In genomic region chr21:42214081-42214750, GRCh38 we compare ENCODE assay signal across 19 cellular contexts.
"Had no signal": no experiment of that assay in that cellular context is flagged by ENCODE, and none has a peak within 500 bp of the region (broad histone marks: within the 10 kb centered on the region; RNA-seq: fewer than 3 reads in every experiment).

No MANE protein-coding gene starts in this region.

- H3K27ac Mint-ChIP-seq: activated naive CD4-positive, alpha-beta T cell treated with anti-CD3 and anti-CD28 coated beads, Interleukin-2, amount 10 ng/mL, durations not matched to agents 7 days and 5 days; stimulated activated naive CD8-positive, alpha-beta T cell treated with anti-CD3 and anti-CD28 coated beads, Interleukin-15, Interleukin-2, amounts not matched to agents 100 ng/mL and 50 ng/mL, for 24 hours; T-helper 1 cell treated with Interleukin-12 subunit alpha and Interleukin-12 subunit beta and Interleukin-4 antibody, amounts not matched to agents 30 μg/mL and 1 μg/mL, for 36 hours; WTC11 had no signal

- H3K36me3 Mint-ChIP-seq: WTC11 had no signal

- H3K27me3 ChIP-seq: sigmoid colon, transverse colon, uterus had no signal

- H3K9me3 ChIP-seq: esophagus muscularis mucosa, lower lobe of right lung, sigmoid colon, transverse colon, uterus had no signal

- H3K27ac ChIP-seq: esophagus muscularis mucosa, lower lobe of right lung, sigmoid colon, transverse colon, uterus had no signal

- H3K27me3 Mint-ChIP-seq: stimulated activated naive CD8-positive, alpha-beta T cell treated with anti-CD3 and anti-CD28 coated beads, Interleukin-15, Interleukin-2, amounts not matched to agents 100 ng/mL and 50 ng/mL, for 24 hours had no signal

- H3K4me3 ChIP-seq: esophagus muscularis mucosa, lower lobe of right lung, sigmoid colon, transverse colon, uterus had no signal

- DNase-seq: activated CD8-positive, alpha-beta memory T cell treated with anti-CD3 and anti-CD28 coated beads, Interleukin-2, amount 50 U/mL, for 4 hours; activated T-cell treated with anti-CD3 and anti-CD28 coated beads, Interleukin-2, amount 50 U/mL, for 4 hours; amygdala; effector CD4-positive, alpha-beta T cell; left cardiac atrium; lower lobe of right lung; mesendoderm; naive B cell; occipital lobe; sigmoid colon; stimulated activated CD4-positive, alpha-beta T cell treated with anti-CD3 and anti-CD28 coated beads, Interleukin-4, amount 100 ng/mL, for 1 hour; T1000; transverse colon; uterus had no signal

- H3K36me3 ChIP-seq: esophagus muscularis mucosa, lower lobe of right lung, sigmoid colon, transverse colon, uterus had no signal

- ATAC-seq: activated T-cell treated with anti-CD3 and anti-CD28 coated beads, Interleukin-2, amount 50 U/mL, for 4 hours; left cardiac atrium; lower lobe of right lung; WTC11 had no signal

- H3K4me1 Mint-ChIP-seq: activated naive CD4-positive, alpha-beta T cell treated with anti-CD3 and anti-CD28 coated beads, Interleukin-2, amount 10 ng/mL, durations not matched to agents 7 days and 5 days had no signal

- H3K4me3 Mint-ChIP-seq: activated naive CD4-positive, alpha-beta T cell treated with anti-CD3 and anti-CD28 coated beads, Interleukin-2, amount 10 ng/mL, durations not matched to agents 7 days and 5 days; activated T-cell treated with anti-CD3 and anti-CD28 coated beads, Interleukin-2, amount 50 U/mL, for 4 hours; stimulated activated naive CD8-positive, alpha-beta T cell treated with anti-CD3 and anti-CD28 coated beads, Interleukin-15, Interleukin-2, amounts not matched to agents 100 ng/mL and 50 ng/mL, for 24 hours; T-helper 1 cell treated with Interleukin-12 subunit alpha and Interleukin-12 subunit beta and Interleukin-4 antibody, amounts not matched to agents 30 μg/mL and 1 μg/mL, for 36 hours; WTC11 had no signal
